Comparison of ENCODE assay signal across 8 cellular contexts in genomic region chr9:130129425-130130061, GRCh38. TPM values are rescaled to one million over a fixed set of nuclear protein-coding genes. Genes with fewer than 3 reads are reported as not detected.
DNase-seq lines count a peak whose midpoint lies in the region; ATAC-seq and TF ChIP-seq lines count a peak whose summit lies in the region.

No MANE protein-coding gene starts in this region.

- H3K27ac Mint-ChIP-seq in activated CD4-positive, alpha-beta T cell treated with anti-CD3 and anti-CD28 coated beads, Interleukin-2, amount 10 ng/mL, durations not matched to agents 7 days and 5 days, result peak overlapping the region; percentile 97

- no peaks in the 10 kb centered on the region for H3K79me2 ChIP-seq in smooth muscle cell (ENCODE audit: low read depth)

- H3K9ac ChIP-seq in smooth muscle cell (ENCODE audit: low read depth), result peak overlapping the region; percentile 92

- H3K9me3 ChIP-seq in esophagus squamous epithelium (no peaks in the 10 kb centered on the region), smooth muscle cell (replicated peaks; ENCODE audit: low read depth) (no peaks in the 10 kb centered on the region)

- TF ChIP-seq CTCF in esophagus squamous epithelium (IDR thresholded peaks at IDR 0.05) (no peak), smooth muscle cell (IDR thresholded peaks at IDR 0.05; ENCODE audit: borderline replicate concordance, insufficient read depth, poor library complexity, severe bottlenecking) (no peak)

- H3K27me3 ChIP-seq in esophagus squamous epithelium (no peaks in the 10 kb centered on the region), smooth muscle cell (ENCODE audit: low read depth) (no peaks in the 10 kb centered on the region)

- H3K27me3 Mint-ChIP-seq in activated CD4-positive, alpha-beta T cell treated with anti-CD3 and anti-CD28 coated beads, Interleukin-2, amount 10 ng/mL, durations not matched to agents 7 days and 5 days, result no peaks in the 10 kb centered on the region

- DNase-seq in activated CD4-positive, alpha-beta T cell treated with anti-CD3 and anti-CD28 coated beads, Interleukin-2, amount 10 ng/mL, durations not matched to agents 7 days and 5 days, result peak; percentile 13
- DNase-seq in esophagus squamous epithelium (lab: John Stamatoyannopoulos, UW) (no peak), smooth muscle cell (lab: John Stamatoyannopoulos, UW; ENCODE audit: unreplicated experiment) (no peak), occipital lobe (lab: John Stamatoyannopoulos, UW) (no peak), superior temporal gyrus (ENCODE audit: extremely low spot score) (no peak), 8988T (no peak)

- H3K36me3 ChIP-seq in esophagus squamous epithelium (peaks cover 0 to 64% (median 5%) of the 10 kb centered on the region in 3 donors), smooth muscle cell (ENCODE audit: low read depth) (no peaks in the 10 kb centered on the region)

- CTCF ChIA-PET in activated CD4-positive, alpha-beta T cell treated with anti-CD3 and anti-CD28 coated beads, Interleukin-2, amount 10 ng/mL, durations not matched to agents 7 days and 5 days (lab: Charles Lee), result no interaction called here

- H3F3A ChIP-seq in smooth muscle cell (ENCODE audit: low read depth), result peaks cover 43% of the 10 kb centered on the region

- TF ChIP-seq POLR2A in esophagus squamous epithelium (IDR thresholded peaks at IDR 0.05), result no peak

- H3K4me1 Mint-ChIP-seq in activated CD4-positive, alpha-beta T cell treated with anti-CD3 and anti-CD28 coated beads, Interleukin-2, amount 10 ng/mL, durations not matched to agents 7 days and 5 days, result peaks cover 56% of the 10 kb centered on the region

- H2AFZ ChIP-seq in smooth muscle cell (ENCODE audit: low read depth), result no peak overlapping the region

- H3K9me3 Mint-ChIP-seq in activated CD4-positive, alpha-beta T cell treated with anti-CD3 and anti-CD28 coated beads, Interleukin-2, amount 10 ng/mL, durations not matched to agents 7 days and 5 days, result no peaks in the 10 kb centered on the region

- peaks cover 0 to 42% (median 7%) of the 10 kb centered on the region in 3 donors for H3K4me1 ChIP-seq in esophagus squamous epithelium
- peaks cover 14% of the 10 kb centered on the region for H3K4me1 ChIP-seq in smooth muscle cell (ENCODE audit: low read depth)

- H4K20me1 ChIP-seq in smooth muscle cell (ENCODE audit: low read depth), result no peaks in the 10 kb centered on the region

- H3K36me3 Mint-ChIP-seq in activated CD4-positive, alpha-beta T cell treated with anti-CD3 and anti-CD28 coated beads, Interleukin-2, amount 10 ng/mL, durations not matched to agents 7 days and 5 days (ENCODE audit: low read depth), result peaks cover 54% of the 10 kb centered on the region

- intact Hi-C loops in esophagus squamous epithelium (cut with DNase I), result no loop called here

- 82 to 95% methylated on average over 17 of the region's 22 CpGs for WGBS in esophagus squamous epithelium, 2 donors
- WGBS in smooth muscle cell (ENCODE audit: low lambda C conversion rate), result 53% methylated on average over 22 of the region's 22 CpGs

- peak overlapping the region; percentile 73 for H3K4me3 Mint-ChIP-seq in activated CD4-positive, alpha-beta T cell treated with anti-CD3 and anti-CD28 coated beads, Interleukin-2, amount 10 ng/mL, durations not matched to agents 7 days and 5 days

- POLR2A ChIA-PET in activated CD4-positive, alpha-beta T cell treated with anti-CD3 and anti-CD28 coated beads, Interleukin-2, amount 10 ng/mL, durations not matched to agents 7 days and 5 days (lab: Charles Lee), result interaction anchor here (0.6 kb wide), 1 partner anchor 20 kb away, joined by 3 read pairs; no protein-coding TSS in a partner anchor

- H3K4me2 ChIP-seq in smooth muscle cell, result peak overlapping the region; percentile 42

- H3K4me3 ChIP-seq in esophagus squamous epithelium (no peak overlapping the region), smooth muscle cell (no peak overlapping the region)

- H3K27ac ChIP-seq in esophagus squamous epithelium (peak overlapping the region; percentile 53 to 85 (median 78)), smooth muscle cell (ENCODE audit: low read depth) (peak overlapping the region; percentile 100)

- peak; percentile 20 for ATAC-seq in GM21529 (IDR thresholded peaks at IDR 0.05; ENCODE audit: unreplicated experiment)
- ATAC-seq in HG03095 (IDR thresholded peaks at IDR 0.05; ENCODE audit: unreplicated experiment), result no peak

RNA-seq across cellular contexts. Expression of gene NCS1, which starts 42.7 kb away (rescaled TPM):
- 1 to 10 TPM; 1.0 to 1.2 TPM for total RNA-seq in activated CD4-positive, alpha-beta T cell treated with anti-CD3 and anti-CD28 coated beads, Interleukin-2, amount 10 ng/mL, durations not matched to agents 7 days and 5 days
- total RNA-seq in esophagus squamous epithelium (10 to 100 TPM in 3 of 4 donors, 1 to 10 TPM in 1; 9.3 to 31.3 (median 15.2) TPM), smooth muscle cell (28.0 and 39.8 TPM in 2 replicates), occipital lobe (206 TPM)
- 49.7 and 59.3 TPM in 2 replicates for polyA plus RNA-seq in smooth muscle cell

Comparison
In these comparisons a context has a peak if more than half of its experiments do, and no peak if none do; other contexts are left out.
1. RNA of gene NCS1, which starts 42.7 kb away (total RNA-seq): 206 TPM in occipital lobe (single experiment), 28.0 to 39.8 TPM in smooth muscle cell and 9.3 to 31.3 TPM in esophagus squamous epithelium; 1.0 to 1.2 TPM in activated CD4-positive, alpha-beta T cell treated with anti-CD3 and anti-CD28 coated beads, Interleukin-2, amount 10 ng/mL, durations not matched to agents 7 days and 5 days; every median in the first group is over 4 times any median in the second.